Comparison of ENCODE assay signal across 24 cellular contexts in genomic region chr3:36852071-36852470, GRCh38.
"Had no signal": no experiment of that assay in that cellular context is flagged by ENCODE, and none has a peak within 500 bp of the region (broad histone marks: within the 10 kb centered on the region; RNA-seq: fewer than 3 reads in every experiment).

No MANE protein-coding gene starts in this region.

- H3K9ac ChIP-seq: neural progenitor cell, parathyroid adenoma had no signal

- H3K79me2 ChIP-seq: hepatocyte, parathyroid adenoma had no signal

- H3K4me1 ChIP-seq: gastrocnemius medialis, neural progenitor cell, parathyroid adenoma, right atrium auricular region, transverse colon had no signal

- H3K9me3 Mint-ChIP-seq: activated CD4-positive, alpha-beta memory T cell treated with anti-CD3 and anti-CD28 coated beads for 36 hours; activated CD4-positive, alpha-beta T cell treated with anti-CD3 and anti-CD28 coated beads, Interleukin-2, amount 10 ng/mL, durations not matched to agents 24 days and 14 days; activated T-helper 2 cell treated with anti-CD3 and anti-CD28 coated beads, Interferon-gamma antibody, Interleukin-2, Interleukin-4, amounts not matched to agents 10 μg/mL and 5 μg/mL and 100 μg/mL, durations not matched to agents 14 hours and 24 hours and 36 hours; naive thymus-derived CD8-positive, alpha-beta T cell; neural progenitor cell had no signal

- H3K27ac ChIP-seq: gastrocnemius medialis, hepatocyte, neural progenitor cell, parathyroid adenoma, right atrium auricular region, transverse colon had no signal

- H2AFZ ChIP-seq: hepatocyte, neural progenitor cell, parathyroid adenoma had no signal

- H3K27ac Mint-ChIP-seq: activated CD4-positive, alpha-beta memory T cell treated with anti-CD3 and anti-CD28 coated beads for 36 hours; activated CD4-positive, alpha-beta T cell treated with anti-CD3 and anti-CD28 coated beads, Interleukin-2, amount 10 ng/mL, durations not matched to agents 24 days and 14 days; activated naive CD8-positive, alpha-beta T cell; activated T-helper 2 cell treated with anti-CD3 and anti-CD28 coated beads, Interferon-gamma antibody, Interleukin-2, Interleukin-4, amounts not matched to agents 10 μg/mL and 5 μg/mL and 100 μg/mL, durations not matched to agents 14 hours and 24 hours and 36 hours; naive thymus-derived CD8-positive, alpha-beta T cell; neural progenitor cell; T-helper 17 cell had no signal

- H3K9me3 ChIP-seq: gastrocnemius medialis, right atrium auricular region, transverse colon had no signal

- H3K4me1 Mint-ChIP-seq: activated CD4-positive, alpha-beta T cell treated with anti-CD3 and anti-CD28 coated beads, Interleukin-2, amount 10 ng/mL, durations not matched to agents 24 days and 14 days; neural progenitor cell had no signal

- H3K4me2 ChIP-seq: hepatocyte, neural progenitor cell had no signal

- H3K27me3 ChIP-seq: gastrocnemius medialis, hepatocyte, neural progenitor cell, right atrium auricular region, transverse colon had no signal

- H3K4me3 ChIP-seq: gastrocnemius medialis, hepatocyte, neural progenitor cell, right atrium auricular region, transverse colon had no signal

- ATAC-seq: gastrocnemius medialis; left ventricle myocardium superior; naive thymus-derived CD8-positive, alpha-beta T cell; T-helper 17 cell had no signal

- H3K27me3 Mint-ChIP-seq: activated CD4-positive, alpha-beta memory T cell treated with anti-CD3 and anti-CD28 coated beads for 36 hours; activated CD4-positive, alpha-beta T cell treated with anti-CD3 and anti-CD28 coated beads, Interleukin-2, amount 10 ng/mL, durations not matched to agents 24 days and 14 days; activated naive CD8-positive, alpha-beta T cell; naive thymus-derived CD8-positive, alpha-beta T cell; T-helper 17 cell had no signal

- DNase-seq: activated CD4-positive, alpha-beta memory T cell treated with anti-CD3 and anti-CD28 coated beads for 36 hours; activated CD4-positive, alpha-beta T cell treated with anti-CD3 and anti-CD28 coated beads, Interleukin-2, amount 10 ng/mL, durations not matched to agents 24 days and 14 days; activated CD4-positive, CD25-positive, alpha-beta regulatory T cell treated with anti-CD3 and anti-CD28 coated beads, Interleukin-2, amount 50 U/mL, for 72 hours; activated CD8-positive, alpha-beta memory T cell treated with anti-CD3 and anti-CD28 coated beads, Interleukin-2, amount 50 U/mL, for 48 hours; activated naive CD4-positive, alpha-beta T cell treated with Interleukin-2 at 50 U/mL for 16 hours; activated T-cell treated with anti-CD3 and anti-CD28 coated beads, Interleukin-2, amount 50 U/mL, for 48 hours; caudate nucleus; gastrocnemius medialis; islet precursor cell; left ventricle myocardium superior; naive thymus-derived CD8-positive, alpha-beta T cell; occipital lobe; stimulated activated CD4-positive, alpha-beta T cell treated with anti-CD3 and anti-CD28 coated beads, Interleukin-15, amount 100 ng/mL, for 24 hours; stimulated activated CD4-positive, alpha-beta T cell treated with anti-CD3 and anti-CD28 coated beads, Interleukin-2, amount 100 ng/mL, for 24 hours; stimulated activated naive CD4-positive, alpha-beta T cell treated with Interleukin-2 at 50 U/mL for 16 hours; T-helper 17 cell; T1000; transverse colon had no signal

- H3K36me3 ChIP-seq: gastrocnemius medialis, neural progenitor cell had no signal

- H3K4me3 Mint-ChIP-seq: activated CD4-positive, alpha-beta memory T cell treated with anti-CD3 and anti-CD28 coated beads for 36 hours; activated CD4-positive, alpha-beta T cell treated with anti-CD3 and anti-CD28 coated beads, Interleukin-2, amount 10 ng/mL, durations not matched to agents 24 days and 14 days; activated naive CD8-positive, alpha-beta T cell; naive thymus-derived CD8-positive, alpha-beta T cell; neural progenitor cell; T-helper 17 cell had no signal
